ENCODE assay signal across 11 cellular contexts in genomic region chr2:238171072-238171431, GRCh38. TPM values are rescaled to one million over a fixed set of nuclear protein-coding genes. Genes with fewer than 3 reads are reported as not detected.
DNase-seq lines count a peak whose midpoint lies in the region; ATAC-seq and TF ChIP-seq lines count a peak whose summit lies in the region.
"Not testable (repeated sequence)": the region's sequence is repeated elsewhere in the genome, so short reads cannot be mapped to it uniquely, and the experiment has no call there.
"Had no signal": no experiment of that assay in that cellular context is flagged by ENCODE, and none has a peak within 500 bp of the region (broad histone marks: within the 10 kb centered on the region; RNA-seq: fewer than 3 reads in every experiment).

No MANE protein-coding gene starts in this region.

- POLR2A ChIA-PET in RWPE1 (lab: Yijun Ruan, JAX; ENCODE audit: low non-redundant PET): not testable (repeated sequence)

- H3K79me2 ChIP-seq in smooth muscle cell (ENCODE audit: low read depth): not testable (repeated sequence)

- H3K27ac Mint-ChIP-seq in HFFc6: peak overlapping the region; percentile 94
- H3K27ac Mint-ChIP-seq in immature natural killer cell: peak overlapping the region in 4 of 6 donors; percentile 46 to 88 (median 79)
- peak overlapping the region; percentile 83 to 93 for H3K27ac Mint-ChIP-seq in natural killer cell

- H3K27me3 ChIP-seq in ascending aorta; smooth muscle cell (ENCODE audit: low read depth); transverse colon: not testable (repeated sequence)

- WGBS in smooth muscle cell (ENCODE audit: low lambda C conversion rate): 98% methylated on average over 5 of the region's 5 CpGs
- 62 to 81% methylated on average over 3 to 5 of the region's 5 CpGs for WGBS in transverse colon (ENCODE audit: low coverage in 1 of 2), 2 donors

- not testable (repeated sequence) for H3K4me3 ChIP-seq in ascending aorta, smooth muscle cell, transverse colon

- peak overlapping the region; percentile 21 for H3K9ac ChIP-seq in smooth muscle cell (ENCODE audit: low read depth)

- H3K27me3 Mint-ChIP-seq in HFFc6 (ENCODE audit: insufficient read depth); natural killer cell (ENCODE audit: low read depth in 2 of 2): not testable (repeated sequence)
- peaks cover 2 to 16% (median 7%) of the 10 kb centered on the region in 3 donors for H3K27me3 Mint-ChIP-seq in immature natural killer cell (ENCODE audit: low read depth in 3 of 3)

- not testable (repeated sequence) for TF ChIP-seq POLR2A in transverse colon (IDR thresholded peaks at IDR 0.05)

- H3K27ac ChIP-seq in RWPE1: peak overlapping the region; percentile 97
- peak overlapping the region; percentile 85 to 91 for H3K27ac ChIP-seq in ascending aorta
- H3K27ac ChIP-seq in epithelial cell of prostate: peak overlapping the region; percentile 100
- peak overlapping the region; percentile 89 for H3K27ac ChIP-seq in smooth muscle cell (ENCODE audit: low read depth)
- peak overlapping the region in 3 of 4 donors; percentile 44 to 68 (median 66) for H3K27ac ChIP-seq in transverse colon

- not testable (repeated sequence) for DNase-seq in HFFc6; RWPE1 (ENCODE audit: low spot score); ascending aorta (ENCODE audit: low spot score in 2 of 2); epithelial cell of prostate (ENCODE audit: low read depth, low spot score); immature natural killer cell; natural killer cell; smooth muscle cell (lab: John Stamatoyannopoulos, UW; ENCODE audit: unreplicated experiment); transverse colon

- peak in 1 of 3 donors; percentile 6 for ATAC-seq in natural killer cell

- not testable (repeated sequence) for H3K9me3 Mint-ChIP-seq in HFFc6, immature natural killer cell, natural killer cell

- not testable (repeated sequence) for H3K4me3 Mint-ChIP-seq in HFFc6
- peak overlapping the region in 3 of 5 donors; percentile 21 to 70 (median 49) for H3K4me3 Mint-ChIP-seq in immature natural killer cell
- H3K4me3 Mint-ChIP-seq in natural killer cell: peak overlapping the region; percentile 52

- H3F3A ChIP-seq in smooth muscle cell (ENCODE audit: low read depth): not testable (repeated sequence)

- TF ChIP-seq CTCF in HFFc6 (IDR thresholded peaks at IDR 0.05); RWPE1 (conservative IDR thresholded peaks at IDR 0.05; ENCODE audit: low read depth); ascending aorta (IDR thresholded peaks at IDR 0.05); natural killer cell (IDR thresholded peaks at IDR 0.05); smooth muscle cell (IDR thresholded peaks at IDR 0.05; ENCODE audit: borderline replicate concordance, insufficient read depth, poor library complexity, severe bottlenecking); transverse colon (IDR thresholded peaks at IDR 0.05): not testable (repeated sequence)

- peaks cover 44% of the 10 kb centered on the region for H3K36me3 Mint-ChIP-seq in HFFc6 (ENCODE audit: low read depth)
- peaks cover 20 to 35% (median 21%) of the 10 kb centered on the region in 3 donors for H3K36me3 Mint-ChIP-seq in immature natural killer cell
- H3K36me3 Mint-ChIP-seq in natural killer cell: not testable (repeated sequence)

- not testable (repeated sequence) for H4K20me1 ChIP-seq in smooth muscle cell (ENCODE audit: low read depth)

- intact Hi-C loops in ascending aorta (cut with DNase I): loop anchor here (2.0 kb wide), 2 partner anchors 32 to 110 kb away; partner anchors contain the start of genes ILKAP and SCLY
- intact Hi-C loops in natural killer cell (cut with micrococcal nuclease); transverse colon (cut with DNase I; ENCODE audit: low total_unique reads): not testable (repeated sequence)

- in situ Hi-C loops in transverse colon (cut with MboI; ENCODE audit: low pct_ligation_motif_present in 1 of 4, low pct_unique_long_range_greater_than_20kb in 1 of 4, low sequenced_read_pairs in 3 of 4): not testable (repeated sequence)

- not testable (repeated sequence) for H2AFZ ChIP-seq in smooth muscle cell (ENCODE audit: low read depth)

- peaks cover 41 to 58% of the 10 kb centered on the region in 2 donors for H3K36me3 ChIP-seq in ascending aorta
- H3K36me3 ChIP-seq in smooth muscle cell (ENCODE audit: low read depth): not testable (repeated sequence)
- peaks cover 0 to 25% (median 11%) of the 10 kb centered on the region in 4 donors for H3K36me3 ChIP-seq in transverse colon

- H3K9me3 ChIP-seq in ascending aorta; smooth muscle cell (replicated peaks; ENCODE audit: low read depth); transverse colon: not testable (repeated sequence)

- H3K4me2 ChIP-seq in smooth muscle cell: peak overlapping the region; percentile 12

- H3K4me1 Mint-ChIP-seq in HFFc6 (ENCODE audit: low read depth): peaks cover 57% of the 10 kb centered on the region
- H3K4me1 Mint-ChIP-seq in immature natural killer cell: peaks cover 65 to 73% of the 10 kb centered on the region in 2 donors
- H3K4me1 Mint-ChIP-seq in natural killer cell: peaks cover 38 to 61% of the 10 kb centered on the region in 2 donors

- TF ChIP-seq EP300 in transverse colon (IDR thresholded peaks at IDR 0.05; ENCODE audit: low read depth): not testable (repeated sequence)

- CTCF ChIA-PET in RWPE1 (lab: Yijun Ruan, JAX): not testable (repeated sequence)

- H3K4me1 ChIP-seq in ascending aorta (peaks cover 8 to 34% of the 10 kb centered on the region in 2 donors), transverse colon (peaks cover 4 to 25% (median 11%) of the 10 kb centered on the region in 4 donors)
- not testable (repeated sequence) for H3K4me1 ChIP-seq in smooth muscle cell (ENCODE audit: low read depth)

RNA-seq across cellular contexts. Expression of gene ERFE, which starts 12.3 kb away (rescaled TPM):
- total RNA-seq in HFFc6 (2021; fragmentation: NEBNext Ultra II Directional; extraction: Animal tissue kit (Norgen Biotek cat#: 25700)): under 1 TPM in 5 of 6 experiments, not detected in 1; 0.19 to 0.46 (median 0.41) TPM
- 3.3 TPM for total RNA-seq in ascending aorta
- 1 to 10 TPM; 4.6 to 6.2 (median 5.7) TPM for polyA plus RNA-seq in immature natural killer cell
- 1 to 10 TPM in 2 of 3 donors, under 1 TPM in 1; 0.33 to 4.8 (median 4.3) TPM for total RNA-seq in natural killer cell
- total RNA-seq in smooth muscle cell: 0.13 TPM in 1 of 2 replicates, not detected in the other
- polyA plus RNA-seq in smooth muscle cell: 0.86 and 2.4 TPM in 2 replicates
- total RNA-seq in transverse colon: under 1 TPM in 1 of 4 donors, not detected in 3; 0.41 TPM
- total RNA-seq: CD8-positive, alpha-beta T cell; GM12878 had no signal
- polyA plus RNA-seq: GM12878 had no signal

RNA-seq across cellular contexts. Expression of gene ILKAP, which starts 32.4 kb away (rescaled TPM):
- 10 to 100 TPM; 27.3 to 34.3 (median 28.6) TPM for total RNA-seq in HFFc6 (2021; fragmentation: NEBNext Ultra II Directional; extraction: Animal tissue kit (Norgen Biotek cat#: 25700))
- total RNA-seq in ascending aorta (22.6 TPM), natural killer cell (100 to 1,000 TPM; 146 to 200 (median 183) TPM), smooth muscle cell (11.0 and 12.0 TPM in 2 replicates), transverse colon (10 to 100 TPM; 16.3 to 40.0 (median 32.1) TPM)
- polyA plus RNA-seq in immature natural killer cell (10 to 100 TPM; 59.2 to 82.8 (median 59.3) TPM), smooth muscle cell (21.9 and 23.3 TPM in 2 replicates)

RNA-seq across cellular contexts. Expression of gene KLHL30, which starts 32.6 kb away (rescaled TPM):
- under 1 TPM in 4 of 6 experiments, not detected in 2; 0.05 to 0.14 (median 0.12) TPM for total RNA-seq in HFFc6 (2021; fragmentation: NEBNext Ultra II Directional; extraction: Animal tissue kit (Norgen Biotek cat#: 25700))
- total RNA-seq in ascending aorta (28.2 TPM), natural killer cell (not detected), smooth muscle cell (0.31 and 0.36 TPM in 2 replicates), transverse colon (1 to 10 TPM in 1 of 4 donors, under 1 TPM in 1, not detected in 2; 0.14 to 5.6 TPM)
- polyA plus RNA-seq in immature natural killer cell (not detected), smooth muscle cell (0.17 TPM in 1 of 2 replicates, not detected in the other)
- total RNA-seq: CD8-positive, alpha-beta T cell; GM12878; RPMI7951 had no signal
